20 cellular contexts compared by ENCODE assay signal in the genomic region with DNA sequence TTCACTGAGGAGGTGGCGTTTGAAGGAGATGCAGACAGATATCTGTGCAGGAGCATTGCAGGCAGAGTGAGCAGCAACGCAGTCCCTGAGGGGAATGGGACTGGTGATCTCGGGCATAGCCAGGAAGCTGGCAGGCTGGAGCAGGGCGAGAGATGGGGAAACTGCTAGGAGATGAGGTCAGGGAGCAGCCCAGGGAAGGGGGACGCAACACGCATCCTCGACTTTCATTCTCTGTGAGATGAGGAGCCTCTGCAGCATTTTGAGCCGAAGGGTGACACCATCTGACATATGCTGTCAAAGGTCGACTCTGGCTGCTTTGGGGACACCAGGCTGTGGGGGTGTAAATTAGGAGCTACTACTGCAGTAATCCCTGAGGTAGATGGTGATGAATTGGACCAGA. TPM values are rescaled to one million over a fixed set of nuclear protein-coding genes. Genes with fewer than 3 reads are reported as not detected.
DNase-seq lines count a peak whose midpoint lies in the region; ATAC-seq and TF ChIP-seq lines count a peak whose summit lies in the region.
"Had no signal": no experiment of that assay in that cellular context is flagged by ENCODE, and none has a peak within 500 bp of the region (broad histone marks: within the 10 kb centered on the region; RNA-seq: fewer than 3 reads in every experiment).

No MANE protein-coding gene starts in this region.

- H3K36me3 Mint-ChIP-seq in GM23338 (ENCODE audit: low read depth) (no peaks in the 10 kb centered on the region; the same call in 2 of the 3 replicates), endodermal cell (ENCODE audit: low read depth) (no peaks in the 10 kb centered on the region), neural progenitor cell (no peaks in the 10 kb centered on the region)
- H3K36me3 Mint-ChIP-seq: CD8-positive, alpha-beta memory T cell had no signal

- no TSS peak for BruUV-seq in OCI-LY7 (replicated peaks; lab: Mats Ljungman, UMichigan)

- H3K4me3 ChIP-seq in GM23338 (no peak overlapping the region), endodermal cell (ENCODE audit: low read length) (no peak overlapping the region), neural progenitor cell (no peak overlapping the region), OCI-LY7 (ENCODE audit: low read depth, low read length, poor library complexity, severe bottlenecking) (no peak overlapping the region)
- H3K4me3 ChIP-seq: BLaER1 treated with 17β-estradiol and CSF1 and Interleukin-3, amounts not matched to agents 10 nM and 100 nM; GM12878 had no signal

- H3K4me2 ChIP-seq in GM23338 (peak overlapping the region; percentile 39; the same call in 1 of the 2 replicates), neural progenitor cell (peak overlapping the region; percentile 18), OCI-LY7 (ENCODE audit: low read length) (no peak overlapping the region)
- H3K4me2 ChIP-seq: BLaER1 treated with 17β-estradiol and CSF1 and Interleukin-3, amounts not matched to agents 10 nM and 100 nM; SK-N-SH had no signal

- H3K4me1 Mint-ChIP-seq in GM23338 (peaks cover 38% of the 10 kb centered on the region), endodermal cell (peaks cover 15% of the 10 kb centered on the region), neural progenitor cell (peaks cover 46% of the 10 kb centered on the region)

- intact Hi-C loops in OCI-LY7 (cut with micrococcal nuclease; ENCODE audit: unreplicated experiment): no loop called here

- H3K36me3 ChIP-seq in GM23338 (ENCODE audit: insufficient read depth): no peaks in the 10 kb centered on the region
- H3K36me3 ChIP-seq in endodermal cell (ENCODE audit: control insufficient read depth, insufficient read depth, low read length): no peaks in the 10 kb centered on the region
- H3K36me3 ChIP-seq in neural progenitor cell: no peaks in the 10 kb centered on the region
- H3K36me3 ChIP-seq in OCI-LY7 (ENCODE audit: insufficient read depth, low read length): no peaks in the 10 kb centered on the region
- H3K36me3 ChIP-seq: BLaER1 treated with 17β-estradiol and CSF1 and Interleukin-3, amounts not matched to agents 10 nM and 100 nM had no signal

- no peak overlapping the region for H3K9ac ChIP-seq in endodermal cell (ENCODE audit: extremely low read depth, low read length, poor library complexity, severe bottlenecking)
- no peak overlapping the region for H3K9ac ChIP-seq in neural progenitor cell
- H3K9ac ChIP-seq: BLaER1 treated with 17β-estradiol and CSF1 and Interleukin-3, amounts not matched to agents 10 nM and 100 nM; SK-N-SH had no signal

- no peaks in the 10 kb centered on the region for H3K79me2 ChIP-seq in GM23338 (replicated peaks; ENCODE audit: insufficient read depth)
- no peaks in the 10 kb centered on the region for H3K79me2 ChIP-seq in neural progenitor cell (ENCODE audit: low read depth)
- H3K79me2 ChIP-seq in OCI-LY7 (ENCODE audit: insufficient read depth, low read depth, low read length): no peaks in the 10 kb centered on the region

- DNase-seq in GM23338 (ENCODE audit: low spot score) (peak; percentile 22), NCI-H82 (lab: John Stamatoyannopoulos, UW) (peak; percentile 90), endodermal cell (no peak), neural progenitor cell (ENCODE audit: low spot score) (peak; percentile 21), OCI-M1 (lab: John Stamatoyannopoulos, UW) (no peak), OCI-LY7 (ENCODE audit: low spot score) (no peak), HuH-7 (ENCODE audit: low spot score) (no peak)
- DNase-seq: CD8-positive, alpha-beta memory T cell; DMS53; EL; HCEC 1CT; NCI-H1092 treated with DMSO at 0.1 percent for 48 hours; NCI-H2081; NCI-H2227 treated with DMSO at 0.1 percent for 48 hours; NCI-H510A treated with DMSO at 0.1 percent for 48 hours; SHP77; SK-N-SH had no signal

- H3K9me2 ChIP-seq in GM23338 (ENCODE audit: insufficient read depth): no peaks in the 10 kb centered on the region
- H3K9me2 ChIP-seq in OCI-LY7 (ENCODE audit: insufficient read depth, low read length): no peaks in the 10 kb centered on the region; the same call in 1 of the 2 replicates
- H3K9me2 ChIP-seq: SK-N-SH had no signal

- H2AFZ ChIP-seq in GM23338 (peak overlapping the region; percentile 83), neural progenitor cell (replicated peaks) (peak overlapping the region; percentile 33), OCI-LY7 (ENCODE audit: low read length) (no peak overlapping the region)

- no peak for ATAC-seq in GM23338
- ATAC-seq: GM12878 had no signal

- H3K27me3 Mint-ChIP-seq in GM23338 (ENCODE audit: insufficient read depth, low read depth, poor library complexity) (peaks cover 9% of the 10 kb centered on the region), endodermal cell (ENCODE audit: insufficient read depth) (no peaks in the 10 kb centered on the region), neural progenitor cell (ENCODE audit: insufficient read depth, low read depth) (peaks cover 8% of the 10 kb centered on the region)

- CTCF ChIA-PET in OCI-LY7 (lab: Charles Lee; ENCODE audit: unreplicated experiment): no interaction called here

- H3K27ac Mint-ChIP-seq in GM23338 (no peak overlapping the region), endodermal cell (no peak overlapping the region), neural progenitor cell (peak overlapping the region; percentile 17)

- H4K20me1 ChIP-seq in GM23338 (replicated peaks; ENCODE audit: insufficient read depth) (no peaks in the 10 kb centered on the region), neural progenitor cell (ENCODE audit: low read depth) (no peaks in the 10 kb centered on the region), OCI-LY7 (ENCODE audit: insufficient read depth, low read length) (no peaks in the 10 kb centered on the region)

- WGBS in endodermal cell (ENCODE audit: insufficient coverage in 1 of 2, insufficient read length in 1 of 2), 2 experiments: 87 to 91% methylated on average over 5 to 9 of the region's 9 CpGs

- H3K27ac ChIP-seq in GM23338 (ENCODE audit: low read depth) (no peak overlapping the region), endodermal cell (ENCODE audit: low read depth, low read length) (no peak overlapping the region), neural progenitor cell (no peak overlapping the region), OCI-LY7 (ENCODE audit: low read depth, low read length, poor library complexity, severe bottlenecking) (no peak overlapping the region)
- H3K27ac ChIP-seq: BLaER1 treated with 17β-estradiol and CSF1 and Interleukin-3, amounts not matched to agents 10 nM and 100 nM had no signal

- H3F3A ChIP-seq in GM23338 (replicated peaks; ENCODE audit: low read depth) (peaks cover 23% of the 10 kb centered on the region), neural progenitor cell (ENCODE audit: low read depth) (peaks cover 53% of the 10 kb centered on the region)

- 0 out of 4 replicates have a peak, but pooled peaks of 1 of the 2 experiments have one; percentile 6 for TF ChIP-seq CTCF in GM23338 (conservative IDR thresholded peaks at IDR 0.05; ENCODE audit: low read depth in 2 of 2)
- TF ChIP-seq CTCF in endodermal cell (conservative IDR thresholded peaks at IDR 0.05): peak; percentile 8
- TF ChIP-seq CTCF in neural progenitor cell (IDR thresholded peaks at IDR 0.05): no peak
- no peak for TF ChIP-seq CTCF in OCI-LY7 (conservative IDR thresholded peaks at IDR 0.05; ENCODE audit: low read length)

- H3K4me3 Mint-ChIP-seq in GM23338: no peak overlapping the region
- H3K4me3 Mint-ChIP-seq in endodermal cell: no peak overlapping the region
- H3K4me3 Mint-ChIP-seq in neural progenitor cell: peak overlapping the region; percentile 62
- H3K4me3 Mint-ChIP-seq: CD8-positive, alpha-beta memory T cell had no signal

- no peaks in the 10 kb centered on the region for H3K9me3 ChIP-seq in endodermal cell (ENCODE audit: control insufficient read depth, low read length)
- H3K9me3 ChIP-seq in neural progenitor cell (ENCODE audit: low read depth): no peaks in the 10 kb centered on the region
- no peaks in the 10 kb centered on the region for H3K9me3 ChIP-seq in OCI-LY7 (ENCODE audit: low read length)
- H3K9me3 ChIP-seq: BLaER1 treated with 17β-estradiol and CSF1 and Interleukin-3, amounts not matched to agents 10 nM and 100 nM; SK-N-SH had no signal

- POLR2A ChIA-PET in OCI-LY7 (lab: Charles Lee): no interaction called here

- H3K27me3 ChIP-seq in GM23338 (ENCODE audit: insufficient read depth) (no peaks in the 10 kb centered on the region), endodermal cell (ENCODE audit: control insufficient read depth, insufficient read depth, low read length, poor library complexity, severe bottlenecking) (no peaks in the 10 kb centered on the region), neural progenitor cell (no peaks in the 10 kb centered on the region)

- H3K4me1 ChIP-seq in GM23338 (ENCODE audit: insufficient read depth): peaks cover 24% of the 10 kb centered on the region
- peaks cover 6% of the 10 kb centered on the region for H3K4me1 ChIP-seq in endodermal cell (ENCODE audit: control insufficient read depth, insufficient read depth, low read length)
- peaks cover 29% of the 10 kb centered on the region for H3K4me1 ChIP-seq in neural progenitor cell
- no peaks in the 10 kb centered on the region for H3K4me1 ChIP-seq in OCI-LY7 (ENCODE audit: insufficient read depth, low read length, poor library complexity, severe bottlenecking)

- H3K9me3 Mint-ChIP-seq in GM23338 (no peaks in the 10 kb centered on the region), endodermal cell (no peaks in the 10 kb centered on the region), neural progenitor cell (no peaks in the 10 kb centered on the region)
- H3K9me3 Mint-ChIP-seq: CD8-positive, alpha-beta memory T cell had no signal

TF ChIP-seq in GM23338, 12 proteins besides CTCF, POLR2A, EP300 and RAD21 (continues in another document):
- TF ChIP-seq ZNF331 (CRISPR knock-in tag; IDR thresholded peaks at IDR 0.05; ENCODE audit: low read depth) (no peak), EZH2phosphoT487 (IDR thresholded peaks at IDR 0.05; ENCODE audit: unreplicated experiment) (no peak), EZH2 (IDR thresholded peaks at IDR 0.05; ENCODE audit: low read depth, unreplicated experiment) (no peak), NANOG (IDR thresholded peaks at IDR 0.05; ENCODE audit: borderline replicate concordance) (no peak), JUNB (IDR thresholded peaks at IDR 0.05; ENCODE audit: unreplicated experiment) (no peak)

RNA-seq across cellular contexts. Expression of gene CHRNA1, which starts 4.3 kb away (rescaled TPM):
- not detected in 2 replicates for total RNA-seq in GM23338 (2014; rRNA removed; shearing (Covaris generic))
- not detected in 2 replicates for polyA plus RNA-seq in GM23338 (2016; fragmentation: Nextera tagmentation; extraction: Ambion mirVana)
- total RNA-seq in endodermal cell (not detected), neural progenitor cell (ENCODE audit: low replicate concordance) (0.11 TPM in 1 of 2 replicates, not detected in the other), OCI-LY7 (2022) (not detected in 2 replicates)
- 1.1 TPM for polyA plus RNA-seq in endodermal cell (2013, experiment 1 of 2)
- 2.0 TPM for polyA plus RNA-seq in endodermal cell (2013, experiment 2 of 2)
- not detected in 2 replicates for total RNA-seq in OCI-LY7 (2014; rRNA removed; shearing (Covaris generic))
- total RNA-seq: A673; CD8-positive, alpha-beta memory T cell; GM12878 had no signal

Comparison
In these comparisons a context has a peak if more than half of its experiments do, and no peak if none do; other contexts are left out.
1. DNase-seq: peak in GM23338 (single experiment), NCI-H82 (single experiment) and neural progenitor cell (single experiment); none in endodermal cell (single experiment), OCI-M1 (single experiment), OCI-LY7 (single experiment) and HuH-7 (single experiment).